In genomic region chr13:78852709-78853108, GRCh38 we compare ENCODE assay signal across 37 cellular contexts.
"Had no signal": no experiment of that assay in that cellular context is flagged by ENCODE, and none has a peak within 500 bp of the region (broad histone marks: within the 10 kb centered on the region; RNA-seq: fewer than 3 reads in every experiment).

No MANE protein-coding gene starts in this region.

- ATAC-seq: activated CD8-positive, alpha-beta T cell treated with anti-CD3 and anti-CD28 coated beads for 36 hours; activated naive CD8-positive, alpha-beta T cell treated with anti-CD3 and anti-CD28 coated beads, Interleukin-2, amount 50 U/mL, for 24 hours; activated T-cell treated with anti-CD3 and anti-CD28 coated beads, Interleukin-2, amount 50 U/mL, for 4 hours; activated T-cell treated with anti-CD3 and anti-CD28 coated beads, Interleukin-2, amount 50 U/mL, for 72 hours; activated T-helper 17 cell treated with anti-CD3 and anti-CD28 coated beads, Interleukin-2, amount 50 U/mL, for 72 hours had no signal

- H3K9me3 Mint-ChIP-seq: T-helper 2 cell treated with Interferon-gamma antibody and Interleukin-4, amounts not matched to agents 5 μg/mL and 100 μg/mL, for 36 hours had no signal

- H3K27ac ChIP-seq: ascending aorta, cardiac muscle cell, VCaP had no signal

- H3K4me3 ChIP-seq: ascending aorta, cardiac muscle cell had no signal

- H3K4me3 Mint-ChIP-seq: activated B cell treated with CpG ODN at 0.5 μM for 24 hours; activated CD4-positive, alpha-beta memory T cell treated with anti-CD3 and anti-CD28 coated beads for 36 hours; activated CD4-positive, alpha-beta T cell treated with anti-CD3 and anti-CD28 coated beads, Interleukin-2, amount 10 ng/mL, durations not matched to agents 24 days and 14 days; activated CD8-positive, alpha-beta T cell treated with anti-CD3 and anti-CD28 coated beads for 36 hours; activated naive CD4-positive, alpha-beta T cell treated with anti-CD3 and anti-CD28 coated beads, Interleukin-2, amount 10 ng/mL, durations not matched to agents 7 days and 5 days; activated naive CD4-positive, alpha-beta T cell treated with anti-CD3 and anti-CD28 coated beads, Interleukin-2, amount 50 U/mL, for 24 hours; activated naive CD8-positive, alpha-beta T cell; activated naive CD8-positive, alpha-beta T cell treated with anti-CD3 and anti-CD28 coated beads, Interleukin-2, amount 10 ng/mL, durations not matched to agents 7 days and 5 days; activated naive CD8-positive, alpha-beta T cell treated with anti-CD3 and anti-CD28 coated beads, Interleukin-2, amount 50 U/mL, for 24 hours; activated T-cell treated with anti-CD3 and anti-CD28 coated beads, Interleukin-2, amount 50 U/mL, for 4 hours; activated T-cell treated with anti-CD3 and anti-CD28 coated beads, Interleukin-2, amount 50 U/mL, for 72 hours; activated T-helper 1 cell treated with anti-CD3 and anti-CD28 coated beads, Interleukin-12 subunit alpha, Interleukin-12 subunit beta, Interleukin-2, Interleukin-4 antibody, amounts not matched to agents 30 ng/mL and 10 ng/mL and 1 ng/mL, durations not matched to agents 14 hours and 24 hours and 36 hours; activated T-helper 17 cell treated with anti-CD3 and anti-CD28 coated beads, Interleukin-2, amount 50 U/mL, for 72 hours; brain; T-helper 1 cell treated with Interleukin-12 subunit alpha and Interleukin-12 subunit beta and Interleukin-4 antibody, amounts not matched to agents 30 μg/mL and 1 μg/mL, for 36 hours; T-helper 2 cell treated with Interferon-gamma antibody and Interleukin-4, amounts not matched to agents 5 μg/mL and 100 μg/mL, for 36 hours had no signal

- H3K4me1 Mint-ChIP-seq: activated B cell treated with CpG ODN at 0.5 μM for 24 hours; activated CD4-positive, alpha-beta T cell treated with anti-CD3 and anti-CD28 coated beads, Interleukin-2, amount 10 ng/mL, durations not matched to agents 24 days and 14 days; activated naive CD4-positive, alpha-beta T cell treated with anti-CD3 and anti-CD28 coated beads, Interleukin-2, amount 10 ng/mL, durations not matched to agents 7 days and 5 days; activated naive CD4-positive, alpha-beta T cell treated with anti-CD3 and anti-CD28 coated beads, Interleukin-2, amount 50 U/mL, for 24 hours; activated naive CD8-positive, alpha-beta T cell treated with anti-CD3 and anti-CD28 coated beads, Interleukin-2, amount 10 ng/mL, durations not matched to agents 7 days and 5 days; activated naive CD8-positive, alpha-beta T cell treated with anti-CD3 and anti-CD28 coated beads, Interleukin-2, amount 50 U/mL, for 24 hours; activated T-helper 17 cell treated with anti-CD3 and anti-CD28 coated beads, Interleukin-2, amount 50 U/mL, for 72 hours; brain had no signal

- FAIRE-seq: bronchial epithelial cell, TTC549 had no signal

- H3K27ac Mint-ChIP-seq: activated B cell treated with CpG ODN at 0.5 μM for 24 hours; activated CD4-positive, alpha-beta memory T cell treated with anti-CD3 and anti-CD28 coated beads for 36 hours; activated CD4-positive, alpha-beta T cell treated with anti-CD3 and anti-CD28 coated beads, Interleukin-2, amount 10 ng/mL, durations not matched to agents 24 days and 14 days; activated CD8-positive, alpha-beta T cell treated with anti-CD3 and anti-CD28 coated beads for 36 hours; activated naive CD4-positive, alpha-beta T cell treated with anti-CD3 and anti-CD28 coated beads, Interleukin-2, amount 10 ng/mL, durations not matched to agents 7 days and 5 days; activated naive CD4-positive, alpha-beta T cell treated with anti-CD3 and anti-CD28 coated beads, Interleukin-2, amount 50 U/mL, for 24 hours; activated naive CD8-positive, alpha-beta T cell; activated naive CD8-positive, alpha-beta T cell treated with anti-CD3 and anti-CD28 coated beads, Interleukin-2, amount 10 ng/mL, durations not matched to agents 7 days and 5 days; activated naive CD8-positive, alpha-beta T cell treated with anti-CD3 and anti-CD28 coated beads, Interleukin-2, amount 50 U/mL, for 24 hours; activated T-cell treated with anti-CD3 and anti-CD28 coated beads, Interleukin-2, amount 50 U/mL, for 72 hours; activated T-helper 1 cell treated with anti-CD3 and anti-CD28 coated beads, Interleukin-12 subunit alpha, Interleukin-12 subunit beta, Interleukin-2, Interleukin-4 antibody, amounts not matched to agents 30 ng/mL and 10 ng/mL and 1 ng/mL, durations not matched to agents 14 hours and 24 hours and 36 hours; activated T-helper 17 cell treated with anti-CD3 and anti-CD28 coated beads, Interleukin-2, amount 50 U/mL, for 72 hours; brain; T-helper 1 cell treated with Interleukin-12 subunit alpha and Interleukin-12 subunit beta and Interleukin-4 antibody, amounts not matched to agents 30 μg/mL and 1 μg/mL, for 36 hours; T-helper 2 cell treated with Interferon-gamma antibody and Interleukin-4, amounts not matched to agents 5 μg/mL and 100 μg/mL, for 36 hours had no signal

- H3K27me3 ChIP-seq: ascending aorta, cardiac muscle cell had no signal

- H3K27me3 Mint-ChIP-seq: activated CD4-positive, alpha-beta memory T cell treated with anti-CD3 and anti-CD28 coated beads for 36 hours; activated CD4-positive, alpha-beta T cell treated with anti-CD3 and anti-CD28 coated beads, Interleukin-2, amount 10 ng/mL, durations not matched to agents 24 days and 14 days; activated CD8-positive, alpha-beta T cell treated with anti-CD3 and anti-CD28 coated beads for 36 hours; activated naive CD4-positive, alpha-beta T cell treated with anti-CD3 and anti-CD28 coated beads, Interleukin-2, amount 10 ng/mL, durations not matched to agents 7 days and 5 days; activated naive CD4-positive, alpha-beta T cell treated with anti-CD3 and anti-CD28 coated beads, Interleukin-2, amount 50 U/mL, for 24 hours; activated naive CD8-positive, alpha-beta T cell treated with anti-CD3 and anti-CD28 coated beads, Interleukin-2, amount 10 ng/mL, durations not matched to agents 7 days and 5 days; activated naive CD8-positive, alpha-beta T cell treated with anti-CD3 and anti-CD28 coated beads, Interleukin-2, amount 50 U/mL, for 24 hours; activated T-helper 17 cell treated with anti-CD3 and anti-CD28 coated beads, Interleukin-2, amount 50 U/mL, for 72 hours had no signal

- H3K36me3 Mint-ChIP-seq: activated CD4-positive, alpha-beta memory T cell treated with anti-CD3 and anti-CD28 coated beads for 36 hours; activated naive CD4-positive, alpha-beta T cell treated with anti-CD3 and anti-CD28 coated beads, Interleukin-2, amount 10 ng/mL, durations not matched to agents 7 days and 5 days; activated naive CD8-positive, alpha-beta T cell; activated naive CD8-positive, alpha-beta T cell treated with anti-CD3 and anti-CD28 coated beads, Interleukin-2, amount 10 ng/mL, durations not matched to agents 7 days and 5 days; brain had no signal

- H3K4me1 ChIP-seq: ascending aorta had no signal

- DNase-seq: activated B cell treated with CpG ODN at 0.5 μM for 24 hours; activated CD4-positive, alpha-beta memory T cell treated with anti-CD3 and anti-CD28 coated beads for 36 hours; activated CD4-positive, alpha-beta T cell treated with anti-CD3 and anti-CD28 coated beads for 4 hours; activated CD4-positive, alpha-beta T cell treated with anti-CD3 and anti-CD28 coated beads, Interleukin-2, amount 10 ng/mL, durations not matched to agents 24 days and 14 days; activated CD4-positive, alpha-beta T cell treated with anti-CD3 and anti-CD28 coated beads, Interleukin-2, amount 50 U/mL, for 1 hour; activated CD4-positive, alpha-beta T cell treated with anti-CD3 and anti-CD28 coated beads, Interleukin-2, amount 50 U/mL, for 4 hours; activated CD4-positive, CD25-positive, alpha-beta regulatory T cell treated with anti-CD3 and anti-CD28 coated beads, Interleukin-2, amount 50 U/mL, for 72 hours; activated CD8-positive, alpha-beta memory T cell treated with anti-CD3 and anti-CD28 coated beads, Interleukin-2, amount 50 U/mL, for 4 hours; activated CD8-positive, alpha-beta T cell treated with anti-CD3 and anti-CD28 coated beads for 36 hours; activated effector memory CD4-positive, alpha-beta T cell treated with anti-CD3 and anti-CD28 coated beads, Interleukin-2, amount 50 U/mL, for 16 hours; activated gamma-delta T cell treated with Interleukin-2 at 50 U/mL for 16 hours; activated naive CD4-positive, alpha-beta T cell; activated naive CD4-positive, alpha-beta T cell treated with anti-CD3 and anti-CD28 coated beads, Interleukin-2, amount 10 ng/mL, durations not matched to agents 7 days and 5 days; activated naive CD8-positive, alpha-beta T cell treated with anti-CD3 and anti-CD28 coated beads, Interleukin-2, amount 10 ng/mL, durations not matched to agents 7 days and 5 days; activated naive CD8-positive, alpha-beta T cell treated with anti-CD3 and anti-CD28 coated beads, Interleukin-2, amount 50 U/mL, for 24 hours; activated T-cell treated with anti-CD3 and anti-CD28 coated beads for 4 hours; activated T-cell treated with anti-CD3 and anti-CD28 coated beads, Interleukin-2, amount 50 U/mL, for 1 hour; activated T-cell treated with anti-CD3 and anti-CD28 coated beads, Interleukin-2, amount 50 U/mL, for 4 hours; activated T-cell treated with anti-CD3 and anti-CD28 coated beads, Interleukin-2, amount 50 U/mL, for 72 hours; amygdala; anterior cingulate cortex; SW 1271; T-helper 1 cell; T-helper 2 cell; T-helper 9 cell had no signal

- H3K36me3 ChIP-seq: ascending aorta, cardiac muscle cell had no signal
